ENCODE assay signal across 21 cellular contexts in the genomic region with DNA sequence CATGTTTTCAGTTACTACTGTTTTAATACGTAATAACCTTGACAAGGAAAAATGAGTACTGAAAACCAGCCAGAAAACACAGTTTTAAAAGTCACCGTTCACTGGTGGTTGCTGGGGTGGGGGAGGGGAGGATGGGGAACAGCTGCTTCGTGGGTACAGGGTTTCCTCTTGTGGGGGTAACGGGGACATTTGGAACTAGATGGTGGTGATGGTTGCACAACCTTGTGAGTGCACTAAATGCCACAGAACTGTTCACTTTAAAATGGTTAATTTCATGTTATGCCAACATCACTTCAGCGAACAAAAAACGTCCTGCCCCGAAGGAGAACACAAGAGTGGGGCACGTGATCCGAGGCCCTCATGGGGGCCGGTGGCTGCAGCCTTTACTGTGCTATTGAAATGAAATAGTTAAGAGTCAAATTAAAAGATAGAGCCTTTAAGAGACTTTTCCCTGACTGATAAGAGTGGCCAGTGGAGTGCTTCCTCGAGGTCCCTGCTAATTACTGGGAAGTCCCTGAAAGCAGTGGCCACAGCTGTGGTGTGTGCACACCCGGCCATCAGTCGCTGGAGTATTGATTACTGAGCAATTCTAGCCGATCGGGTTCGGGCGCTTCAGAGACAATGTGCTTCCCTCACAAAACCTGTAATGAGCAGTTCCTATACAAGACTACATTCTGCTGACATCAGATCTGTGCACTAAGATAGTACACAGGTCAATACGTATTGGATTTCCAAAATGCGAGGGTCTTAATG.
"Had no signal": no experiment of that assay in that cellular context is flagged by ENCODE, and none has a peak within 500 bp of the region (broad histone marks: within the 10 kb centered on the region; RNA-seq: fewer than 3 reads in every experiment).

No MANE protein-coding gene starts in this region.

- H3K27ac ChIP-seq: body of pancreas, dorsolateral prefrontal cortex, prostate gland, stomach, thoracic aorta, upper lobe of left lung had no signal

- H3K27ac Mint-ChIP-seq: activated CD4-positive, alpha-beta T cell treated with anti-CD3 and anti-CD28 coated beads, Interleukin-2, amount 10 ng/mL, durations not matched to agents 24 days and 14 days; activated CD8-positive, alpha-beta T cell treated with anti-CD3 and anti-CD28 coated beads, Interleukin-2, amount 10 ng/mL, durations not matched to agents 7 days and 5 days; activated naive CD8-positive, alpha-beta T cell treated with anti-CD3 and anti-CD28 coated beads, Interleukin-2, amount 10 ng/mL, durations not matched to agents 7 days and 5 days; activated T-cell treated with anti-CD3 and anti-CD28 coated beads, Interleukin-2, amount 50 U/mL, for 24 hours; activated T-helper 2 cell treated with anti-CD3 and anti-CD28 coated beads, Interferon-gamma antibody, Interleukin-2, Interleukin-4, amounts not matched to agents 10 μg/mL and 5 μg/mL and 100 μg/mL, durations not matched to agents 14 hours and 24 hours and 36 hours; naive B cell; stimulated activated effector memory CD8-positive, alpha-beta T cell treated with anti-CD3 and anti-CD28 coated beads, Interleukin-12 subunit alpha, Interleukin-12 subunit beta, amount 100 ng/mL, for 72 hours had no signal

- ATAC-seq: activated CD8-positive, alpha-beta T cell treated with anti-CD3 and anti-CD28 coated beads, Interleukin-2, amount 10 ng/mL, durations not matched to agents 7 days and 5 days; body of pancreas; stimulated activated effector memory CD8-positive, alpha-beta T cell treated with anti-CD3 and anti-CD28 coated beads, Interleukin-12 subunit alpha, Interleukin-12 subunit beta, amount 100 ng/mL, for 72 hours had no signal

- H3K9me3 Mint-ChIP-seq: activated CD4-positive, alpha-beta T cell treated with anti-CD3 and anti-CD28 coated beads, Interleukin-2, amount 10 ng/mL, durations not matched to agents 24 days and 14 days; activated naive CD8-positive, alpha-beta T cell treated with anti-CD3 and anti-CD28 coated beads, Interleukin-2, amount 10 ng/mL, durations not matched to agents 7 days and 5 days; activated T-cell treated with anti-CD3 and anti-CD28 coated beads, Interleukin-2, amount 50 U/mL, for 24 hours; activated T-helper 2 cell treated with anti-CD3 and anti-CD28 coated beads, Interferon-gamma antibody, Interleukin-2, Interleukin-4, amounts not matched to agents 10 μg/mL and 5 μg/mL and 100 μg/mL, durations not matched to agents 14 hours and 24 hours and 36 hours; naive B cell; neural crest cell; stimulated activated effector memory CD8-positive, alpha-beta T cell treated with anti-CD3 and anti-CD28 coated beads, Interleukin-12 subunit alpha, Interleukin-12 subunit beta, amount 100 ng/mL, for 72 hours had no signal

- H3K4me3 ChIP-seq: body of pancreas, dorsolateral prefrontal cortex, prostate gland, stomach, thoracic aorta, upper lobe of left lung had no signal

- DNase-seq: activated CD4-positive, alpha-beta T cell treated with anti-CD3 and anti-CD28 coated beads, Interleukin-2, amount 10 ng/mL, durations not matched to agents 24 days and 14 days; activated CD8-positive, alpha-beta T cell treated with anti-CD3 and anti-CD28 coated beads, Interleukin-2, amount 10 ng/mL, durations not matched to agents 7 days and 5 days; activated naive CD4-positive, alpha-beta T cell treated with Interleukin-2 at 50 U/mL for 16 hours; activated naive CD8-positive, alpha-beta T cell treated with anti-CD3 and anti-CD28 coated beads, Interleukin-2, amount 10 ng/mL, durations not matched to agents 7 days and 5 days; activated T-cell treated with anti-CD3 and anti-CD28 coated beads, Interleukin-2, amount 50 U/mL, for 24 hours; body of pancreas; central memory CD4-positive, alpha-beta T cell; dorsolateral prefrontal cortex; hypothalamus; midbrain; naive B cell; right cardiac atrium; stimulated activated CD4-positive, alpha-beta T cell treated with anti-CD3 and anti-CD28 coated beads, Interleukin-4, amount 100 ng/mL, for 24 hours; stomach; T-helper 9 cell; upper lobe of left lung had no signal

- H3K27me3 Mint-ChIP-seq: activated CD4-positive, alpha-beta T cell treated with anti-CD3 and anti-CD28 coated beads, Interleukin-2, amount 10 ng/mL, durations not matched to agents 24 days and 14 days had no signal

- H3K27me3 ChIP-seq: upper lobe of left lung had no signal

- H3K4me1 Mint-ChIP-seq: activated CD4-positive, alpha-beta T cell treated with anti-CD3 and anti-CD28 coated beads, Interleukin-2, amount 10 ng/mL, durations not matched to agents 24 days and 14 days; activated naive CD8-positive, alpha-beta T cell treated with anti-CD3 and anti-CD28 coated beads, Interleukin-2, amount 10 ng/mL, durations not matched to agents 7 days and 5 days; naive B cell; stimulated activated effector memory CD8-positive, alpha-beta T cell treated with anti-CD3 and anti-CD28 coated beads, Interleukin-12 subunit alpha, Interleukin-12 subunit beta, amount 100 ng/mL, for 72 hours had no signal

- H3K36me3 ChIP-seq: prostate gland, stomach, thoracic aorta, upper lobe of left lung had no signal

- H3K36me3 Mint-ChIP-seq: activated naive CD8-positive, alpha-beta T cell treated with anti-CD3 and anti-CD28 coated beads, Interleukin-2, amount 10 ng/mL, durations not matched to agents 7 days and 5 days; naive B cell; stimulated activated effector memory CD8-positive, alpha-beta T cell treated with anti-CD3 and anti-CD28 coated beads, Interleukin-12 subunit alpha, Interleukin-12 subunit beta, amount 100 ng/mL, for 72 hours had no signal

- H3K4me1 ChIP-seq: prostate gland, stomach, upper lobe of left lung had no signal

- H3K9me3 ChIP-seq: body of pancreas, prostate gland, stomach, thoracic aorta, upper lobe of left lung had no signal

- H3K4me3 Mint-ChIP-seq: activated CD4-positive, alpha-beta T cell treated with anti-CD3 and anti-CD28 coated beads, Interleukin-2, amount 10 ng/mL, durations not matched to agents 24 days and 14 days; activated CD8-positive, alpha-beta T cell treated with anti-CD3 and anti-CD28 coated beads, Interleukin-2, amount 10 ng/mL, durations not matched to agents 7 days and 5 days; activated naive CD8-positive, alpha-beta T cell treated with anti-CD3 and anti-CD28 coated beads, Interleukin-2, amount 10 ng/mL, durations not matched to agents 7 days and 5 days; activated T-cell treated with anti-CD3 and anti-CD28 coated beads, Interleukin-2, amount 50 U/mL, for 24 hours; naive B cell; neural crest cell; stimulated activated effector memory CD8-positive, alpha-beta T cell treated with anti-CD3 and anti-CD28 coated beads, Interleukin-12 subunit alpha, Interleukin-12 subunit beta, amount 100 ng/mL, for 72 hours had no signal
